Comparison of ENCODE assay signal across 19 cellular contexts in the genomic region with DNA sequence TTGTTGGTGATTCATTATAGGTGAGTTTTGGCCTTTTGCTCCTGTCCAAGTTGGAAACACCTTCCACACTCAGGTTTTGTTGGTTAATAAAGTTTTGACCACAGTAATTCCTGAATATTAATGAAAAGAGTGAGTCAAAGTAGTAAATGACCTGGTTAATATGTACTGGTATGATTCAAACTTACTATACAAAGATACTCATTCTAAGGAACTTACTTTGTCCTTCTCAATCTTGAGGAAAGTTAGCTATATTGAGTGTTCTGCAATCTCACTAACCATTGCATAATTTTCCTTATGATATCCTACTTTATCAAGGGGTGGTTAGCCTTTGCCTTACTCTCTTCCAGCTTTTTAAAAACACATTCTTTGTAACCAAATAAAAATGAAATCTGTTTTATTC. TPM values are rescaled to one million over a fixed set of nuclear protein-coding genes. Genes with fewer than 3 reads are reported as not detected.
A peak's percentile ranks its signal among the peaks of the same experiment; 100 is the strongest.
DNase-seq lines count a peak whose midpoint lies in the region; ATAC-seq and TF ChIP-seq lines count a peak whose summit lies in the region.
"Had no signal": no experiment of that assay in that cellular context is flagged by ENCODE, and none has a peak within 500 bp of the region (broad histone marks: within the 10 kb centered on the region; RNA-seq: fewer than 3 reads in every experiment).

No MANE protein-coding gene starts in this region.

- ATAC-seq in GM19395 (IDR thresholded peaks at IDR 0.05; ENCODE audit: unreplicated experiment) = no peak

- no peaks in the 10 kb centered on the region for H3K4me1 ChIP-seq in Peyer's patch
- peaks cover 12% of the 10 kb centered on the region for H3K4me1 ChIP-seq in osteoblast (ENCODE audit: insufficient read depth, low read length)
- H3K4me1 ChIP-seq: uterus had no signal

- H3K36me3 ChIP-seq in Peyer's patch (no peaks in the 10 kb centered on the region), osteoblast (ENCODE audit: insufficient read depth, low read length) (no peaks in the 10 kb centered on the region), WERI-Rb-1 (no peaks in the 10 kb centered on the region)
- H3K36me3 ChIP-seq: uterus had no signal

- H3K9me3 ChIP-seq in Peyer's patch = no peaks in the 10 kb centered on the region
- H3K9me3 ChIP-seq in osteoblast (ENCODE audit: low read depth, low read length) = no peaks in the 10 kb centered on the region
- H3K9me3 ChIP-seq in WERI-Rb-1 (ENCODE audit: severe bottlenecking) = no peaks in the 10 kb centered on the region
- H3K9me3 ChIP-seq: uterus had no signal

- no peaks in the 10 kb centered on the region for H4K20me1 ChIP-seq in osteoblast (ENCODE audit: insufficient read depth, low read length)

- H3K27ac ChIP-seq in Peyer's patch (peak overlapping the region in 3 of 4 donors; percentile 37 to 88 (median 71)), osteoblast (ENCODE audit: low read depth, low read length) (no peak overlapping the region), WERI-Rb-1 (no peak overlapping the region)
- H3K27ac ChIP-seq: uterus had no signal

- no peak overlapping the region for H3K4me2 ChIP-seq in osteoblast (ENCODE audit: insufficient read depth, low read length)

- H3K27me3 ChIP-seq in Peyer's patch = no peaks in the 10 kb centered on the region
- no peaks in the 10 kb centered on the region for H3K27me3 ChIP-seq in osteoblast (ENCODE audit: insufficient read depth, low read length)
- no peaks in the 10 kb centered on the region for H3K27me3 ChIP-seq in WERI-Rb-1 (ENCODE audit: insufficient read depth, low read depth, severe bottlenecking)
- H3K27me3 ChIP-seq: uterus had no signal

- H3K4me3 ChIP-seq in Peyer's patch = no peak overlapping the region
- no peak overlapping the region for H3K4me3 ChIP-seq in fibroblast of mammary gland (ENCODE audit: control insufficient read depth, low read depth, low read length)
- H3K4me3 ChIP-seq in osteoblast (ENCODE audit: insufficient read depth, low read length) = no peak overlapping the region
- no peak overlapping the region for H3K4me3 ChIP-seq in WERI-Rb-1 (ENCODE audit: low read depth, low read length)
- H3K4me3 ChIP-seq: uterus had no signal

- H2AFZ ChIP-seq in osteoblast (ENCODE audit: low read length) = peak overlapping the region; percentile 16

- in situ Hi-C loops in Caki2 (cut with HindIII; ENCODE audit: low pct_unique_long_range_greater_than_20kb, low sequenced_read_pairs) = no loop called here

- no peaks in the 10 kb centered on the region for H3K79me2 ChIP-seq in osteoblast (ENCODE audit: insufficient read depth, low read length)

- TF ChIP-seq CTCF in Peyer's patch (IDR thresholded peaks at IDR 0.05) (no peak), fibroblast of mammary gland (conservative IDR thresholded peaks at IDR 0.05; ENCODE audit: control insufficient read depth, insufficient read depth, low read depth, low read length) (no peak), osteoblast (IDR thresholded peaks at IDR 0.05; ENCODE audit: extremely low read depth, low read depth, low read length) (no peak), WERI-Rb-1 (IDR thresholded peaks at IDR 0.05; ENCODE audit: low read depth, low read length) (no peak)

- DNase-seq in Caki2 (ENCODE audit: low read depth) (peak; percentile 79), Peyer's patch (no peak), fibroblast of mammary gland (ENCODE audit: low read depth) (peak; percentile 12), osteoblast (ENCODE audit: insufficient read length, low spot score, missing footprints) (no peak), HPDE6-E6E7 (ENCODE audit: extremely low spot score) (no peak), DMS79 (lab: John Stamatoyannopoulos, UW) (no peak), WERI-Rb-1 (no peak)
- DNase-seq: activated CD4-positive, alpha-beta T cell treated with anti-CD3 and anti-CD28 coated beads, Interleukin-2, amount 10 ng/mL, durations not matched to agents 7 days and 5 days; activated T-cell treated with anti-CD3 and anti-CD28 coated beads, Interleukin-2, amount 50 U/mL, for 48 hours; aorta; effector CD4-positive, alpha-beta T cell; hypothalamus; mesendoderm; NCI-H1048; NCI-H2227 treated with DMSO at 0.1 percent for 48 hours; stimulated activated CD4-positive, alpha-beta T cell treated with anti-CD3 and anti-CD28 coated beads, Interleukin-15, amount 100 ng/mL, for 24 hours; T-helper 1 cell; uterus had no signal

- peak in 1 of 2 donors; percentile 5 for TF ChIP-seq POLR2A in Peyer's patch (IDR thresholded peaks at IDR 0.05)

RNA-seq across cellular contexts. Expression of a gene that starts 20.9 kb away (rescaled TPM):
- total RNA-seq in Caki2 (2014; rRNA removed; shearing (Covaris generic); ENCODE audit: low replicate concordance) = 76.3 and 78.6 TPM in 2 replicates
- total RNA-seq in Peyer's patch = 100 to 1,000 TPM; 183 to 293 (median 208) TPM
- total RNA-seq in osteoblast = 240 and 246 TPM in 2 replicates

Comparison
In these comparisons a context has a peak if more than half of its experiments do, and no peak if none do; other contexts are left out.
1. DNase-seq: peak in Caki2 (single experiment) and fibroblast of mammary gland (single experiment); none in Peyer's patch (0 of 3), osteoblast (single experiment), HPDE6-E6E7 (single experiment), DMS79 (single experiment) and WERI-Rb-1 (single experiment).
2. H3K27ac ChIP-seq: peak in Peyer's patch (3 of 4); none in osteoblast (single experiment) and WERI-Rb-1 (single experiment).